Comparison of ENCODE assay signal across 3 cellular contexts in the genomic region with DNA sequence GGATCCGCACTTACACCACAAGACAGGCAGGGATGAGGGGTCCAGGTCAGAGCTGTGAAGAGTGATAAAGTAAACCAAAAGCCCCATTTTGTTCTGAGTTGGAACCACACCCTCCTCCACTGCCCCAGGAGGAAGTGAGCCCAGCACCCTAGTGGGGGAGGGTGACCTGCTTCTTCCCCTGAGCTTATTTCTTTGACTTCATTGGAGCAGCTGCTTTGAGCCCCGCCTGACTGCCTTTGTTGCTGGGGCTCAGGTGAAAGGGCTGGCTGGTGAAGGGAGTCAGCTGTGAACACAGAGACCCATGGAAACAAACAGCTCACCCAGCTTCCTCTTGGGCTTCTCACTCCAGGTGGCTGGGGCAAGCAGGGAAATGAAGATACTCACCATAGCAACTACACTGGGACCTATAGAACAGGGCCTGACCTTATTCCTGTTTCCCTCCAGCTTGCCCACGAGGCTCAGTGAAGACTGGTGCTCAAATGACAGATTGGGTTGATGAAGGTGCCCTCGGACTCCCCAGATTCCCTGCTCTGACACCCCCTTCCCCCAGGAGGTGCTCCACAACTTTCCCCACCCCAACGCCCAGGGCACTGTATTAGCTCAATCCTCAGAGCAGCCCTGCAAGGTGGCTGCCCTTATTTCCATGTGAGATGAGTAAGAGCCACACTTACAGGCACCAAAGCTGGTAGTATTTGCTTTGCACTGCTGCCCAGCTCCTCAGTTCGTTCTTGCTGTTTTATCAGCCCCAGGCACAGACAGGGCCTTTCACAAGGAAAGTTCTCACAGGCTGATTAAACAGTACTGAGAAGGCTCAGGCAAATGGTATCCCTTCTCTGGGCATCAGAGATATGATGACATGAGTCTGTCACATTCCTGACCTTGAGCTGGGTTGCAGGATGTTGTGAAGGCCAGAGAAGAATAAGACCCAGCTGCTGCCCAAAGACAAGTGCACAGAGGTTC.
TF ChIP-seq lines count a peak whose summit lies in the region.

No MANE protein-coding gene starts in this region.

TF ChIP-seq in HEK293, 187 proteins besides CTCF, POLR2A, EP300 and RAD21:
- TF ChIP-seq, protein P1, sequence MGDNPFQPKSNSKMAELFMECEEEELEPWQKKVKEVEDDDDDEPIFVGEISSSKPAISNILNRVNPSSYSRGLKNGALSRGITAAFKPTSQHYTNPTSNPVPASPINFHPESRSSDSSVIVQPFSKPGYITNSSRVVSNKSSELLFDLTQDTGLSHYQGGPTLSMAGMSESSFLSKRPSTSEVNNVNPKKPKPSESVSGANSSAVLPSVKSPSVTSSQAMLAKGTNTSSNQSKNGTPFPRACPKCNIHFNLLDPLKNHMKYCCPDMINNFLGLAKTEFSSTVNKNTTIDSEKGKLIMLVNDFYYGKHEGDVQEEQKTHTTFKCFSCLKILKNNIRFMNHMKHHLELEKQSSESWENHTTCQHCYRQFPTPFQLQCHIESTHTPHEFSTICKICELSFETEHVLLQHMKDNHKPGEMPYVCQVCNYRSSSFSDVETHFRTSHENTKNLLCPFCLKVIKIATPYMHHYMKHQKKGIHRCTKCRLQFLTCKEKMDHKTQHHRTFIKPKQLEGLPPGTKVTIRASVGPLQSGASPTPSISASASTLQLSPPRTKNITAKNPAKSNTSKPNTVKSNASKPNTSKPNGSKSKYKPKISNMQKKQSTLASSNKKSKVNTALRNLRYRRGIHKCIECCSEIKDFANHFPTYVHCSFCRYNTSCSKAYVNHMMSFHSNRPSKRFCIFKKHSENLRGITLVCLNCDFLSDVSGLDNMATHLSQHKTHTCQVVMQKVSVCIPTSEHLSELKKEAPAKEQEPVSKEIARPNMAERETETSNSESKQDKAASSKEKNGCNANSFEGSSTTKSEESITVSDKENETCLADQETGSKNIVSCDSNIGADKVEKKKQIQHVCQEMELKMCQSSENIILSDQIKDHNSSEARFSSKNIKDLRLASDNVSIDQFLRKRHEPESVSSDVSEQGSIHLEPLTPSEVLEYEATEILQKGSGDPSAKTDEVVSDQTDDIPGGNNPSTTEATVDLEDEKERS (tag by site-specific recombination; IDR thresholded peaks at IDR 0.05) = no peak
- TF ChIP-seq ZBTB20 (tag by site-specific recombination; IDR thresholded peaks at IDR 0.05) = peak; percentile 72
- TF ChIP-seq ZNF248 (tag by site-specific recombination; IDR thresholded peaks at IDR 0.05) = no peak
TF ChIP-seq in HEK293: peak in this region for 1.

TF ChIP-seq in endothelial cell of umbilical vein, 7 proteins besides CTCF, POLR2A, EP300 and RAD21:
- no peak for TF ChIP-seq FOS (IDR thresholded peaks at IDR 0.05; ENCODE audit: borderline replicate concordance, insufficient read depth, low read length)
- no peak for TF ChIP-seq GATA2 (IDR thresholded peaks at IDR 0.05; ENCODE audit: insufficient read depth, insufficient read length, low read depth, low read length)
- no peak for TF ChIP-seq POLR2AphosphoS5 (IDR thresholded peaks at IDR 0.05; ENCODE audit: insufficient read depth, low read depth, low read length)
- TF ChIP-seq JUN (IDR thresholded peaks at IDR 0.05; ENCODE audit: borderline replicate concordance, insufficient read depth, insufficient read length, low read depth) = no peak
- no peak for TF ChIP-seq EZH2 (IDR thresholded peaks at IDR 0.05; ENCODE audit: borderline replicate concordance, low read depth, low read length, severe bottlenecking)
- TF ChIP-seq MYC (IDR thresholded peaks at IDR 0.05; ENCODE audit: low read depth, low read length) = no peak
- TF ChIP-seq, protein P2, sequence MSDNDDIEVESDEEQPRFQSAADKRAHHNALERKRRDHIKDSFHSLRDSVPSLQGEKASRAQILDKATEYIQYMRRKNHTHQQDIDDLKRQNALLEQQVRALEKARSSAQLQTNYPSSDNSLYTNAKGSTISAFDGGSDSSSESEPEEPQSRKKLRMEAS (IDR thresholded peaks at IDR 0.05; ENCODE audit: insufficient read depth, insufficient read length) = no peak

TF ChIP-seq in SK-N-SH, 30 proteins besides CTCF, POLR2A, EP300 and RAD21:
- TF ChIP-seq YY1 (IDR thresholded peaks at IDR 0.05; ENCODE audit: low read depth) = no peak
- TF ChIP-seq ELF1 (IDR thresholded peaks at IDR 0.05) = no peak
- TF ChIP-seq EZH2phosphoT487 (IDR thresholded peaks at IDR 0.05; ENCODE audit: borderline replicate concordance, low read depth) = no peak
- TF ChIP-seq SIN3A (IDR thresholded peaks at IDR 0.05; ENCODE audit: borderline replicate concordance, low read depth, low read length) = no peak
- TF ChIP-seq FOSL2 (IDR thresholded peaks at IDR 0.05; ENCODE audit: borderline replicate concordance, low read depth) = no peak
- TF ChIP-seq MXI1 (IDR thresholded peaks at IDR 0.05; ENCODE audit: low read depth, low read length) = no peak
- no peak for TF ChIP-seq NFIC (IDR thresholded peaks at IDR 0.05; ENCODE audit: borderline replicate concordance)
- TF ChIP-seq, protein P3, sequence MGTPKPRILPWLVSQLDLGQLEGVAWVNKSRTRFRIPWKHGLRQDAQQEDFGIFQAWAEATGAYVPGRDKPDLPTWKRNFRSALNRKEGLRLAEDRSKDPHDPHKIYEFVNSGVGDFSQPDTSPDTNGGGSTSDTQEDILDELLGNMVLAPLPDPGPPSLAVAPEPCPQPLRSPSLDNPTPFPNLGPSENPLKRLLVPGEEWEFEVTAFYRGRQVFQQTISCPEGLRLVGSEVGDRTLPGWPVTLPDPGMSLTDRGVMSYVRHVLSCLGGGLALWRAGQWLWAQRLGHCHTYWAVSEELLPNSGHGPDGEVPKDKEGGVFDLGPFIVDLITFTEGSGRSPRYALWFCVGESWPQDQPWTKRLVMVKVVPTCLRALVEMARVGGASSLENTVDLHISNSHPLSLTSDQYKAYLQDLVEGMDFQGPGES (IDR thresholded peaks at IDR 0.05; ENCODE audit: low read depth, low read length) = no peak
- no peak for TF ChIP-seq FOXJ3 (CRISPR knock-in tag; IDR thresholded peaks at IDR 0.05)
- TF ChIP-seq CHD2 (IDR thresholded peaks at IDR 0.05; ENCODE audit: low read length, partially characterized antibody) = no peak
- TF ChIP-seq, protein P4, sequence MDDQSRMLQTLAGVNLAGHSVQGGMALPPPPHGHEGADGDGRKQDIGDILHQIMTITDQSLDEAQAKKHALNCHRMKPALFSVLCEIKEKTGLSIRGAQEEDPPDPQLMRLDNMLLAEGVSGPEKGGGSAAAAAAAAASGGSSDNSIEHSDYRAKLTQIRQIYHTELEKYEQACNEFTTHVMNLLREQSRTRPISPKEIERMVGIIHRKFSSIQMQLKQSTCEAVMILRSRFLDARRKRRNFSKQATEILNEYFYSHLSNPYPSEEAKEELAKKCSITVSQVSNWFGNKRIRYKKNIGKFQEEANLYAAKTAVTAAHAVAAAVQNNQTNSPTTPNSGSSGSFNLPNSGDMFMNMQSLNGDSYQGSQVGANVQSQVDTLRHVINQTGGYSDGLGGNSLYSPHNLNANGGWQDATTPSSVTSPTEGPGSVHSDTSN (IDR thresholded peaks at IDR 0.05) = no peak
- TF ChIP-seq GATA2 (CRISPR knock-in tag; IDR thresholded peaks at IDR 0.05) = no peak
